In the genomic region with DNA sequence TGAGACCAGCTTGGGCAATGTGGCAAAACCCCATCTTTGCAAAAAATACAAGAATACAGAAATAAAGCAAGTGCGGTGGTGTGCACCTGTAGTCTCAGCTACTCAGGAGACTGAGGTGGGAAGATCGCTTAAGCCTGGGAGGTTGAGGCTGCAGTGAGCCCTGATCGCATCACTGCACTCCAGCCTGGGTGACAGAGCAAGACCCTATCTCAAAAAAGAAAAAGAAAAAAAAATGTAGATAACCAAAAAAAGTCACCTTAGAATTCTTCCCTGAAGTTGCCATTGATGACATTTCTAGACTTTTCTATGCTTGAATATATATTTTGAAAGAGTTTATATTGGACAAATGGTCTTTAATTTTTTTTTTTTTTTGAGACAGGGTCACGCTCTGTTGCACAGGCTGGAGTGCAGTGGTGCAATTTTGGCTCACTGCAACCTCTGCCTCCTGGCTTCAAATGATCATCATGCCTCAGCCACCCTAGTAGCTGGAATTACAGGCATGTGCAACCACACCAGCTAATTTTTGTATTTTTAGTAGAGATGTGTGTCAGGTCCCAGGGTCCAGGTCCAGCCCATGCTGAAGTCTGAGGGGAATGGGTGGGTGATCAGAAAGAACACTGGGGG, we compare ENCODE assay signal across 14 cellular contexts. TPM values are rescaled to one million over a fixed set of nuclear protein-coding genes. Genes with fewer than 3 reads are reported as not detected.
DNase-seq lines count a peak whose midpoint lies in the region; ATAC-seq, FAIRE-seq and TF ChIP-seq lines count a peak whose summit lies in the region.
"Had no signal": no experiment of that assay in that cellular context is flagged by ENCODE, and none has a peak within 500 bp of the region (broad histone marks: within the 10 kb centered on the region; RNA-seq: fewer than 3 reads in every experiment).

No MANE protein-coding gene starts in this region.

- H3K9me2 ChIP-seq in Karpas-422 (replicated peaks; ENCODE audit: insufficient read depth, low read length), result no peaks in the 10 kb centered on the region

- H3K79me2 ChIP-seq in HepG2 (ENCODE audit: insufficient read depth, low read length) (no peaks in the 10 kb centered on the region), Karpas-422 (ENCODE audit: low read length) (no peaks in the 10 kb centered on the region)

- DNase-seq in HepG2 (ENCODE audit: low spot score), result no peak
- no peak for DNase-seq in right lobe of liver
- peak; percentile 93 for DNase-seq in Karpas-422
- no peak for DNase-seq in activated CD8-positive, alpha-beta memory T cell treated with anti-CD3 and anti-CD28 coated beads, Interleukin-2, amount 50 U/mL, for 4 hours
- no peak for DNase-seq in foreskin melanocyte
- DNase-seq: CD4-positive, alpha-beta T cell; DMS153; GDM1; GOT3 had no signal

- TF ChIP-seq POLR2A in HepG2 (IDR thresholded peaks at IDR 0.05; ENCODE audit: insufficient read depth in 1 of 2, low read depth in 2 of 2, low read length in 2 of 2) (no peak), right lobe of liver (IDR thresholded peaks at IDR 0.05) (no peak)

- no peaks in the 10 kb centered on the region for H3K9me3 ChIP-seq in HepG2 (ENCODE audit: low read length)
- no peaks in the 10 kb centered on the region for H3K9me3 ChIP-seq in right lobe of liver
- H3K9me3 ChIP-seq in Karpas-422 (ENCODE audit: low read length), result no peaks in the 10 kb centered on the region

- H3K4me1 ChIP-seq in HepG2 (ENCODE audit: insufficient read depth, low read length) (peaks cover 26% of the 10 kb centered on the region), right lobe of liver (no peaks in the 10 kb centered on the region), Karpas-422 (ENCODE audit: low read length) (peaks cover 62% of the 10 kb centered on the region)

- H3K4me1 Mint-ChIP-seq in nephron, result peaks cover 28% of the 10 kb centered on the region
- H3K4me1 Mint-ChIP-seq: B cell had no signal

- H3K9ac ChIP-seq in HepG2 (ENCODE audit: insufficient read depth, low read depth, low read length), result no peak overlapping the region
- peak overlapping the region; percentile 54 for H3K9ac ChIP-seq in Karpas-422 (ENCODE audit: low read length)

- FAIRE-seq in HepG2 (lab: Jason Lieb, UNC), result no peak

- H3K27me3 Mint-ChIP-seq in nephron (ENCODE audit: low read depth), result no peaks in the 10 kb centered on the region

- POLR2A ChIA-PET in HepG2 (lab: Yijun Ruan, JAX), result no interaction called here

- H3K4me2 ChIP-seq in HepG2 (ENCODE audit: low read depth, low read length) (peak overlapping the region; percentile 18; the same call in 1 of the 2 replicates), Karpas-422 (ENCODE audit: low read depth, low read length, poor library complexity, severe bottlenecking) (peak overlapping the region; percentile 55)

- peak overlapping the region; percentile 74 to 86 (median 86) for H3K27ac Mint-ChIP-seq in nephron
- H3K27ac Mint-ChIP-seq: B cell; CD4-positive, alpha-beta T cell; HFFc6 had no signal

- no peaks in the 10 kb centered on the region for H3K36me3 Mint-ChIP-seq in nephron (ENCODE audit: low read depth)

- H4K20me1 ChIP-seq in HepG2 (ENCODE audit: insufficient read depth, low read length) (no peaks in the 10 kb centered on the region), Karpas-422 (ENCODE audit: insufficient read depth, low read depth, low read length) (no peaks in the 10 kb centered on the region)

- CTCF ChIA-PET in HepG2 (lab: Yijun Ruan, JAX; ENCODE audit: low intra/inter-chr PET ratio, low total read pairs), result interaction anchor here (1.3 kb wide), 1 partner anchor 24 kb away, joined by 3 read pairs; no protein-coding TSS in a partner anchor

- intact Hi-C loops in HepG2 (cut with micrococcal nuclease; ENCODE audit: unreplicated experiment) (no loop called here), right lobe of liver (cut with DNase I) (no loop called here)

- TF ChIP-seq EP300 in HepG2 (IDR thresholded peaks at IDR 0.05; ENCODE audit: low read depth in 2 of 2, low read length in 2 of 2) (no peak), HepG2 (CRISPR knock-in tag; IDR thresholded peaks at IDR 0.05; ENCODE audit: borderline replicate concordance) (no peak)

- H2AFZ ChIP-seq in HepG2 (ENCODE audit: low read length) (no peak overlapping the region), Karpas-422 (ENCODE audit: low read length) (no peak overlapping the region)

- no TSS peak for BruUV-seq in HepG2 (replicated peaks; lab: Mats Ljungman, UMichigan)

- H3K4me3 ChIP-seq in HepG2 (replicated peaks in 1 of 3; ENCODE audit: insufficient read depth in 1 of 3, low read depth in 2 of 3, low read length in 3 of 3) (no peak overlapping the region), right lobe of liver (no peak overlapping the region), Karpas-422 (ENCODE audit: low read length) (peak overlapping the region; percentile 16; the same call in 1 of the 2 replicates)

- TF ChIP-seq CTCF in HepG2 (CRISPR knock-in tag; IDR thresholded peaks at IDR 0.05) (no peak), right lobe of liver (IDR thresholded peaks at IDR 0.05) (no peak), nephron (IDR thresholded peaks at IDR 0.05; ENCODE audit: unreplicated experiment in 3 of 3) (no peak)

- ATAC-seq in HepG2 (no peak), right lobe of liver (no peak), HG02981 (IDR thresholded peaks at IDR 0.05; ENCODE audit: unreplicated experiment) (no peak)

- H3K27ac ChIP-seq in HepG2 (ENCODE audit: extremely low read length, insufficient read depth, low read length) (no peak overlapping the region), right lobe of liver (no peak overlapping the region), Karpas-422 (ENCODE audit: low read length) (peak overlapping the region; percentile 99)
- H3K27ac ChIP-seq: C4-2B had no signal

- TF ChIP-seq RAD21 in HepG2 (CRISPR knock-in tag; IDR thresholded peaks at IDR 0.05), result no peak

- H3K9me3 Mint-ChIP-seq in nephron, result no peaks in the 10 kb centered on the region
- H3K9me3 Mint-ChIP-seq: CD4-positive, alpha-beta T cell; HFFc6 had no signal

- peak overlapping the region in 1 of 3 experiments; percentile 7 for H3K4me3 Mint-ChIP-seq in nephron
- H3K4me3 Mint-ChIP-seq: B cell; CD4-positive, alpha-beta T cell; HFFc6 had no signal

- peaks cover 0 to 13% of the 10 kb centered on the region in 2 experiments; a peak in 1 of 5 replicates for H3K27me3 ChIP-seq in HepG2 (ENCODE audit: control insufficient read depth in 1 of 2, insufficient read depth in 2 of 2, low read length in 2 of 2)
- no peaks in the 10 kb centered on the region for H3K27me3 ChIP-seq in right lobe of liver
- no peaks in the 10 kb centered on the region for H3K27me3 ChIP-seq in Karpas-422 (ENCODE audit: low read length)

- WGBS in HepG2 (ENCODE audit: low lambda C conversion rate), result 61% methylated on average over 4 of the region's 4 CpGs
- 81% methylated on average over 4 of the region's 4 CpGs for WGBS in right lobe of liver (ENCODE audit: insufficient coverage, low coverage, low lambda C conversion rate, missing lambda C conversion rate)

- in situ Hi-C loops in HepG2 (cut with HindIII; ENCODE audit: extremely low pct_ligation_motif_present, low pct_unique_long_range_greater_than_20kb), result no loop called here

- H3K36me3 ChIP-seq in HepG2 (replicated peaks in 1 of 2; ENCODE audit: control insufficient read depth in 1 of 2, insufficient read depth in 2 of 2, low read length in 2 of 2), result no peaks in the 10 kb centered on the region
- H3K36me3 ChIP-seq in right lobe of liver, result no peaks in the 10 kb centered on the region
- no peaks in the 10 kb centered on the region for H3K36me3 ChIP-seq in Karpas-422 (ENCODE audit: insufficient read depth, low read length)

RNA-seq across cellular contexts. Expression of a gene that starts 35.1 kb away (rescaled TPM):
- 31.0 and 42.4 TPM in 2 replicates for total RNA-seq in HepG2 (2016; rRNA removed; fragmentation: Illumina TruSeq; extraction: Trizol)
- total RNA-seq in HepG2 (2016; cell fraction: cytosol; rRNA removed; fragmentation: Illumina TruSeq; extraction: Trizol; ENCODE audit: low read depth), result 19.8 and 20.0 TPM in 2 replicates
- 33.3 and 39.6 TPM in 2 replicates for total RNA-seq in HepG2 (2016; cell fraction: insoluble cytoplasmic fraction; rRNA removed; fragmentation: Illumina TruSeq; extraction: Trizol)
- total RNA-seq in HepG2 (2016; cell fraction: membrane; rRNA removed; fragmentation: Illumina TruSeq; extraction: Trizol), result 40.8 and 45.4 TPM in 2 replicates
- 24.1 and 24.9 TPM in 2 replicates for total RNA-seq in HepG2 (2016; cell fraction: nucleus; rRNA removed; fragmentation: Illumina TruSeq; extraction: Trizol)
- 9.4 and 10.0 TPM in 2 replicates for polyA plus RNA-seq in HepG2 (2011; rRNA removed)
- 3.6 and 5.5 TPM in 2 replicates for polyA plus RNA-seq in HepG2 (2011; cell fraction: cytosol; rRNA removed)
- 4.6 and 6.1 TPM in 2 replicates for polyA plus RNA-seq in HepG2 (2011; cell fraction: nucleus; rRNA removed)
- polyA plus RNA-seq in HepG2 (2012), result 13.2 and 15.9 TPM in 2 replicates
- polyA plus RNA-seq in HepG2 (2016; cell fraction: cytosol; fragmentation: Illumina TruSeq; extraction: Trizol; ENCODE audit: low read depth), result 7.6 and 8.0 TPM in 2 replicates
- polyA plus RNA-seq in HepG2 (2016; cell fraction: insoluble cytoplasmic fraction; fragmentation: Illumina TruSeq; extraction: Trizol; ENCODE audit: low read depth), result 20.6 and 21.5 TPM in 2 replicates
- polyA plus RNA-seq in HepG2 (2016; cell fraction: membrane; fragmentation: Illumina TruSeq; extraction: Trizol; ENCODE audit: low read depth), result 11.0 TPM in 2 replicates
- 26.2 and 26.7 TPM in 2 replicates for polyA plus RNA-seq in HepG2 (2016; cell fraction: nucleus; fragmentation: Illumina TruSeq; extraction: Trizol; ENCODE audit: insufficient read depth, low read depth)
- polyA minus RNA-seq in HepG2 (2011; rRNA and poly(A)+ RNA removed; ENCODE audit: low replicate concordance), result 1.9 and 8.7 TPM in 2 replicates
- polyA minus RNA-seq in HepG2 (2011; cell fraction: cytosol; rRNA and poly(A)+ RNA removed), result 8.4 and 9.1 TPM in 2 replicates
- 9.8 and 14.2 TPM in 2 replicates for polyA minus RNA-seq in HepG2 (2011; cell fraction: nucleus; rRNA and poly(A)+ RNA removed)
- 10 to 100 TPM in 4 of 6 experiments, 1 to 10 TPM in 2; 7.6 to 13.9 (median 11.9) TPM for total RNA-seq in right lobe of liver
- 15.0 and 34.1 TPM in 2 replicates for total RNA-seq in Karpas-422 (2014; rRNA removed; shearing (Covaris generic); ENCODE audit: low replicate concordance)

RNA-seq across cellular contexts. Expression of a gene that starts 49.8 kb away (rescaled TPM):
- total RNA-seq in HepG2 (2016; rRNA removed; fragmentation: Illumina TruSeq; extraction: Trizol) (19.3 and 21.8 TPM in 2 replicates), right lobe of liver (10 to 100 TPM in 1 of 6 experiments, 1 to 10 TPM in 5; 3.1 to 21.9 (median 6.1) TPM)
- total RNA-seq in HepG2 (2016; cell fraction: cytosol; rRNA removed; fragmentation: Illumina TruSeq; extraction: Trizol; ENCODE audit: low read depth), result 12.2 and 13.6 TPM in 2 replicates
- total RNA-seq in HepG2 (2016; cell fraction: insoluble cytoplasmic fraction; rRNA removed; fragmentation: Illumina TruSeq; extraction: Trizol), result 18.0 and 21.2 TPM in 2 replicates
- 15.3 and 19.2 TPM in 2 replicates for total RNA-seq in HepG2 (2016; cell fraction: membrane; rRNA removed; fragmentation: Illumina TruSeq; extraction: Trizol)
- 22.1 and 23.1 TPM in 2 replicates for total RNA-seq in HepG2 (2016; cell fraction: nucleus; rRNA removed; fragmentation: Illumina TruSeq; extraction: Trizol)
- polyA plus RNA-seq in HepG2 (2011; rRNA removed), result 26.6 and 37.9 TPM in 2 replicates
- 12.9 and 14.6 TPM in 2 replicates for polyA plus RNA-seq in HepG2 (2011; cell fraction: cytosol; rRNA removed)
- polyA plus RNA-seq in HepG2 (2011; cell fraction: nucleus; rRNA removed), result 26.9 and 27.5 TPM in 2 replicates
- polyA plus RNA-seq in HepG2 (2012), result 11.2 and 14.3 TPM in 2 replicates
- 8.6 and 13.3 TPM in 2 replicates for polyA plus RNA-seq in HepG2 (2016; cell fraction: cytosol; fragmentation: Illumina TruSeq; extraction: Trizol; ENCODE audit: low read depth)
- 15.6 and 17.9 TPM in 2 replicates for polyA plus RNA-seq in HepG2 (2016; cell fraction: insoluble cytoplasmic fraction; fragmentation: Illumina TruSeq; extraction: Trizol; ENCODE audit: low read depth)
- polyA plus RNA-seq in HepG2 (2016; cell fraction: membrane; fragmentation: Illumina TruSeq; extraction: Trizol; ENCODE audit: low read depth), result 9.4 and 12.4 TPM in 2 replicates
- polyA plus RNA-seq in HepG2 (2016; cell fraction: nucleus; fragmentation: Illumina TruSeq; extraction: Trizol; ENCODE audit: insufficient read depth, low read depth), result 41.0 and 46.6 TPM in 2 replicates
- 15.0 and 17.4 TPM in 2 replicates for polyA minus RNA-seq in HepG2 (2011; rRNA and poly(A)+ RNA removed; ENCODE audit: low replicate concordance)
- 7.3 and 10.3 TPM in 2 replicates for polyA minus RNA-seq in HepG2 (2011; cell fraction: cytosol; rRNA and poly(A)+ RNA removed)
- polyA minus RNA-seq in HepG2 (2011; cell fraction: nucleus; rRNA and poly(A)+ RNA removed), result 30.6 and 31.2 TPM in 2 replicates
- total RNA-seq in Karpas-422 (2014; rRNA removed; shearing (Covaris generic); ENCODE audit: low replicate concordance), result 51.5 and 69.8 TPM in 2 replicates
